Comparison of ENCODE assay signal across 30 cellular contexts in genomic region chr5:6710078-6710477, GRCh38. TPM values are rescaled to one million over a fixed set of nuclear protein-coding genes. Genes with fewer than 3 reads are reported as not detected.
A peak's percentile ranks its signal among the peaks of the same experiment; 100 is the strongest.
DNase-seq lines count a peak whose midpoint lies in the region; ATAC-seq and TF ChIP-seq lines count a peak whose summit lies in the region.
"Had no signal": no experiment of that assay in that cellular context is flagged by ENCODE, and none has a peak within 500 bp of the region (broad histone marks: within the 10 kb centered on the region; RNA-seq: fewer than 3 reads in every experiment).

No MANE protein-coding gene starts in this region.

- H3K4me3 Mint-ChIP-seq in dendritic cell treated with granulocyte-macrophage colony-stimulating factor and Interleukin-4, amounts not matched to agents 40 ng/mL and 50 ng/mL, for 4 days = no peak overlapping the region
- peak overlapping the region; percentile 56 to 93 (median 73) for H3K4me3 Mint-ChIP-seq in nephron
- H3K4me3 Mint-ChIP-seq: activated CD8-positive, alpha-beta T cell treated with anti-CD3 and anti-CD28 coated beads for 36 hours had no signal

- H3K4ac ChIP-seq in IMR-90 (ENCODE audit: low read depth, low read length) = no peak overlapping the region; the same call in 1 of the 2 replicates

- intact Hi-C loops in IMR-90 (cut with micrococcal nuclease) (loop anchor here (5.0 kb wide), 1 partner anchor 37 kb away; no protein-coding TSS in a partner anchor), sciatic nerve (cut with DNase I) (loop anchor here (10.0 kb wide), 1 partner anchor 75 kb away; the partner anchor contains the start of genes NSUN2 and SRD5A1)
- intact Hi-C loops in dendritic cell treated with granulocyte-macrophage colony-stimulating factor and Interleukin-4, amounts not matched to agents 40 ng/mL and 50 ng/mL, for 4 days (cut with micrococcal nuclease) = loop anchor here (5.0 kb wide), 2 partner anchors 37 to 1288 kb away; partner anchors contain the start of gene ICE1

- H3K36me3 Mint-ChIP-seq in dendritic cell treated with granulocyte-macrophage colony-stimulating factor and Interleukin-4, amounts not matched to agents 40 ng/mL and 50 ng/mL, for 4 days (ENCODE audit: low read depth) = no peaks in the 10 kb centered on the region
- no peaks in the 10 kb centered on the region for H3K36me3 Mint-ChIP-seq in nephron (ENCODE audit: low read depth)
- H3K36me3 Mint-ChIP-seq: immature natural killer cell; mesothelial cell of epicardium; naive thymus-derived CD8-positive, alpha-beta T cell had no signal

- no peak overlapping the region; the same call in 2 of the 3 replicates for H2BK15ac ChIP-seq in IMR-90 (ENCODE audit: low read depth, low read length)

- H3K4me2 ChIP-seq in IMR-90 (ENCODE audit: low read depth, low read length) = no peak overlapping the region
- H3K4me2 ChIP-seq: BLaER1 had no signal

- no peaks in the 10 kb centered on the region for H3K36me3 ChIP-seq in IMR-90 (ENCODE audit: control insufficient read depth, insufficient read depth, low read length)
- H3K36me3 ChIP-seq: BLaER1, breast epithelium, gastrocnemius medialis, Peyer's patch, upper lobe of left lung had no signal

- CTCF ChIA-PET in IMR-90 (lab: Yijun Ruan, JAX) = no interaction called here

- H3K18ac ChIP-seq in IMR-90 (ENCODE audit: low read depth, low read length) = no peak overlapping the region

- in situ Hi-C loops in ACHN (cut with HindIII; ENCODE audit: low pct_ligation_motif_present, low pct_unique_long_range_greater_than_20kb, low sequenced_read_pairs) = no loop called here
- in situ Hi-C loops in IMR-90 (cut with MboI; ENCODE audit: low sequenced_read_pairs) = no loop called here

- peak overlapping the region; percentile 23 for H3K27ac Mint-ChIP-seq in dendritic cell treated with granulocyte-macrophage colony-stimulating factor and Interleukin-4, amounts not matched to agents 40 ng/mL and 50 ng/mL, for 4 days
- peak overlapping the region in 1 of 3 experiments; percentile 1 for H3K27ac Mint-ChIP-seq in nephron
- H3K27ac Mint-ChIP-seq: activated CD8-positive, alpha-beta T cell treated with anti-CD3 and anti-CD28 coated beads for 36 hours; mesothelial cell of epicardium had no signal

- no peak for TF ChIP-seq POLR2A in IMR-90 (IDR thresholded peaks at IDR 0.05; ENCODE audit: low read depth, low read length)

- peaks cover 8% of the 10 kb centered on the region for H3K27me3 Mint-ChIP-seq in dendritic cell treated with granulocyte-macrophage colony-stimulating factor and Interleukin-4, amounts not matched to agents 40 ng/mL and 50 ng/mL, for 4 days
- peaks cover 5% of the 10 kb centered on the region for H3K27me3 Mint-ChIP-seq in nephron (ENCODE audit: low read depth)

- no peaks in the 10 kb centered on the region for H3K9me3 ChIP-seq in IMR-90 (ENCODE audit: control insufficient read depth, insufficient read depth, low read length)
- H3K9me3 ChIP-seq: BLaER1, breast epithelium, gastrocnemius medialis, Peyer's patch, SJSA1, upper lobe of left lung had no signal

- H3K14ac ChIP-seq in IMR-90 (replicated peaks; ENCODE audit: low read depth, low read length) = no peak overlapping the region

- H4K20me1 ChIP-seq in IMR-90 (ENCODE audit: insufficient read depth, low read length) = peaks cover 10% of the 10 kb centered on the region

- no peaks in the 10 kb centered on the region for H3K27me3 ChIP-seq in IMR-90 (ENCODE audit: control insufficient read depth, insufficient read depth, low read length)
- H3K27me3 ChIP-seq: BLaER1, gastrocnemius medialis, Peyer's patch, SJSA1, upper lobe of left lung had no signal

- dilution Hi-C loops in IMR-90 (cut with HindIII; ENCODE audit: low sequenced_read_pairs, unreplicated experiment) = no loop called here

- peaks cover 43% of the 10 kb centered on the region for H3K4me1 Mint-ChIP-seq in dendritic cell treated with granulocyte-macrophage colony-stimulating factor and Interleukin-4, amounts not matched to agents 40 ng/mL and 50 ng/mL, for 4 days (ENCODE audit: low read depth)
- H3K4me1 Mint-ChIP-seq in nephron = peaks cover 10% of the 10 kb centered on the region

- no peak overlapping the region for H2AFZ ChIP-seq in IMR-90 (replicated peaks; ENCODE audit: low read length, poor library complexity)

- no peak overlapping the region for H4K91ac ChIP-seq in IMR-90 (ENCODE audit: insufficient read depth, low read depth, low read length)

- H2AK5ac ChIP-seq in IMR-90 (ENCODE audit: low read depth, low read length) = peak overlapping the region; percentile 75; the same call in 1 of the 2 replicates

- H3K56ac ChIP-seq in IMR-90 (ENCODE audit: extremely low read depth, insufficient read depth, low read length) = no peak overlapping the region

- no peak overlapping the region for H2BK5ac ChIP-seq in IMR-90 (ENCODE audit: low read depth, low read length, poor library complexity, severe bottlenecking)

- no peak for TF ChIP-seq CTCF in IMR-90 (conservative IDR thresholded peaks at IDR 0.05; ENCODE audit: low read depth, low read length)
- no peak for TF ChIP-seq CTCF in nephron (IDR thresholded peaks at IDR 0.05; ENCODE audit: unreplicated experiment in 3 of 3)

- DNase-seq in ACHN (peak; percentile 83), IMR-90 (no peak), C1 segment of cervical spinal cord (lab: John Stamatoyannopoulos, UW) (no peak), anterior cingulate cortex (lab: John Stamatoyannopoulos, UW) (no peak), sciatic nerve (ENCODE audit: low spot score) (no peak)
- no peak for DNase-seq in stimulated activated CD4-positive, alpha-beta T cell treated with anti-CD3 and anti-CD28 coated beads, Interleukin-2, amount 100 ng/mL, for 24 hours
- DNase-seq: activated CD4-positive, CD25-positive, alpha-beta regulatory T cell treated with anti-CD3 and anti-CD28 coated beads, Interleukin-2, amount 50 U/mL, for 72 hours; activated CD8-positive, alpha-beta T cell treated with anti-CD3 and anti-CD28 coated beads for 36 hours; activated gamma-delta T cell treated with Interleukin-2 at 50 U/mL for 16 hours; activated T-cell treated with anti-CD3 and anti-CD28 coated beads for 4 hours; gastrocnemius medialis; H7; hippocampal formation; immature natural killer cell; left ventricle myocardium superior; naive thymus-derived CD8-positive, alpha-beta T cell; NCI-H1105 treated with DMSO at 0.1 percent for 48 hours; NCI-H2081; NCI-H446 treated with DMSO at 0.1 percent for 48 hours; Peyer's patch; stimulated activated CD4-positive, alpha-beta T cell treated with anti-CD3 and anti-CD28 coated beads, Interleukin-15, amount 100 ng/mL, for 24 hours; T-helper 1 cell; upper lobe of left lung had no signal

- no peak for ATAC-seq in IMR-90 (ENCODE audit: low read depth)
- ATAC-seq in sciatic nerve = no peak
- ATAC-seq: activated CD8-positive, alpha-beta T cell treated with anti-CD3 and anti-CD28 coated beads for 36 hours; gastrocnemius medialis; left ventricle myocardium superior; naive thymus-derived CD8-positive, alpha-beta T cell had no signal

- no peak overlapping the region for H2BK120ac ChIP-seq in IMR-90 (ENCODE audit: low read depth, low read length)

- POLR2A ChIA-PET in IMR-90 (lab: Charles Lee; ENCODE audit: unreplicated experiment) = no interaction called here

- H4K5ac ChIP-seq in IMR-90 (ENCODE audit: low read depth, low read length) = no peak overlapping the region

- BruUV-seq in IMR-90 (replicated peaks; lab: Mats Ljungman, UMichigan) = no TSS peak

- H3K23ac ChIP-seq in IMR-90 (ENCODE audit: low read depth, low read length) = no peak overlapping the region; the same call in 1 of the 2 replicates

- H2AK9ac ChIP-seq in IMR-90 (replicated peaks; ENCODE audit: low read depth, low read length, poor library complexity) = no peak overlapping the region

- H4K8ac ChIP-seq in IMR-90 (ENCODE audit: low read depth in 2 of 2, low read length in 2 of 2) = no peak overlapping the region

- no peak overlapping the region for H2BK20ac ChIP-seq in IMR-90 (ENCODE audit: low read depth, low read length)

- H3K27ac ChIP-seq in IMR-90 (ENCODE audit: insufficient read depth, low read length) = no peak overlapping the region
- H3K27ac ChIP-seq: BLaER1, breast epithelium, coronary artery, gastrocnemius medialis, Peyer's patch, SJSA1, upper lobe of left lung had no signal

- H3K4me1 ChIP-seq in IMR-90 (ENCODE audit: control insufficient read depth, insufficient read depth, low read length) = peaks cover 7% of the 10 kb centered on the region

- H3K9me3 Mint-ChIP-seq in dendritic cell treated with granulocyte-macrophage colony-stimulating factor and Interleukin-4, amounts not matched to agents 40 ng/mL and 50 ng/mL, for 4 days = peaks cover 9% of the 10 kb centered on the region
- H3K9me3 Mint-ChIP-seq in nephron = no peaks in the 10 kb centered on the region
- H3K9me3 Mint-ChIP-seq: activated CD8-positive, alpha-beta T cell treated with anti-CD3 and anti-CD28 coated beads for 36 hours; immature natural killer cell; mesothelial cell of epicardium; naive thymus-derived CD8-positive, alpha-beta T cell had no signal

- peaks cover 19% of the 10 kb centered on the region for H3K9me1 ChIP-seq in IMR-90 (ENCODE audit: insufficient read depth, low read length)

- no peak for TF ChIP-seq RAD21 in IMR-90 (IDR thresholded peaks at IDR 0.05; ENCODE audit: low read length)

- H3K9ac ChIP-seq in IMR-90 (ENCODE audit: low read depth, low read length) = no peak overlapping the region
- H3K9ac ChIP-seq: BLaER1 had no signal

- H3K4me3 ChIP-seq in IMR-90 (ENCODE audit: insufficient read depth, low read depth, low read length) = no peak overlapping the region
- H3K4me3 ChIP-seq: BLaER1, breast epithelium, coronary artery, gastrocnemius medialis, Peyer's patch, SJSA1, upper lobe of left lung had no signal

- WGBS in IMR-90 (ENCODE audit: extremely low coverage in 2 of 2, insufficient read length in 1 of 2), 2 experiments = 67% methylated on average over 1 of the region's 6 CpGs; no CpG with 5 or more reads in 1 of the 2 experiments

- H3K79me1 ChIP-seq in IMR-90 (ENCODE audit: low read depth in 1 of 2, low read length in 2 of 2) = peaks cover 4 to 19% of the 10 kb centered on the region in 2 experiments; a peak in 3 of 4 replicates

TF ChIP-seq in IMR-90, 13 proteins besides CTCF, POLR2A, EP300 and RAD21:
- TF ChIP-seq CEBPB (IDR thresholded peaks at IDR 0.05; ENCODE audit: low read depth, low read length) (peak; percentile 22; the same call in 1 of the 2 replicates), RFX5 (IDR thresholded peaks at IDR 0.05; ENCODE audit: low read depth, low read length) (no peak)

RNA-seq across cellular contexts. Expression of gene TENT4A, which starts 3.2 kb away (rescaled TPM):
- total RNA-seq in IMR-90 (2012; rRNA removed) (5.9 and 8.6 TPM in 2 replicates), sciatic nerve (28.6 TPM)
- polyA plus RNA-seq in IMR-90 (2012; rRNA removed) = 17.2 and 19.8 TPM in 2 replicates
- 5.2 and 10.0 TPM in 2 replicates for polyA plus RNA-seq in IMR-90 (2012; cell fraction: cytosol; rRNA removed)
- polyA plus RNA-seq in IMR-90 (2012; cell fraction: nucleus; rRNA removed; ENCODE audit: low replicate concordance) = 74.3 and 80.4 TPM in 2 replicates
